In genomic region chr19:14871619-14872230, GRCh38 we compare ENCODE assay signal across 10 cellular contexts. TPM values are rescaled to one million over a fixed set of nuclear protein-coding genes. Genes with fewer than 3 reads are reported as not detected.
DNase-seq lines count a peak whose midpoint lies in the region; ATAC-seq, FAIRE-seq and TF ChIP-seq lines count a peak whose summit lies in the region.
"Had no signal": no experiment of that assay in that cellular context is flagged by ENCODE, and none has a peak within 500 bp of the region (broad histone marks: within the 10 kb centered on the region; RNA-seq: fewer than 3 reads in every experiment).

No MANE protein-coding gene starts in this region.

- H3K27me3 ChIP-seq in small intestine (ENCODE audit: control insufficient read depth in 2 of 2, insufficient read depth in 2 of 2, low read length in 2 of 2) (no peaks in the 10 kb centered on the region), sigmoid colon (no peaks in the 10 kb centered on the region)

- FAIRE-seq in small intestine (lab: Jason Lieb, UNC): no peak

- no peak for ATAC-seq in GM21786 (IDR thresholded peaks at IDR 0.05; ENCODE audit: unreplicated experiment)
- ATAC-seq: naive thymus-derived CD4-positive, alpha-beta T cell had no signal

- no peaks in the 10 kb centered on the region for H3K4me1 ChIP-seq in small intestine (ENCODE audit: control insufficient read depth in 2 of 2, insufficient read depth in 1 of 2, low read depth in 1 of 2, low read length in 1 of 2)
- H3K4me1 ChIP-seq in sigmoid colon: no peaks in the 10 kb centered on the region

- H3K27ac ChIP-seq in small intestine (ENCODE audit: low read depth in 1 of 2, low read length in 1 of 2) (no peak overlapping the region), sigmoid colon (no peak overlapping the region)

- TF ChIP-seq POLR2A in NB4 (IDR thresholded peaks at IDR 0.05; ENCODE audit: extremely low read depth, insufficient read length): no peak
- no peak for TF ChIP-seq POLR2A in sigmoid colon (IDR thresholded peaks at IDR 0.05)

- intact Hi-C loops in sigmoid colon (cut with DNase I): no loop called here

- no peaks in the 10 kb centered on the region for H3K9me3 ChIP-seq in small intestine (ENCODE audit: control insufficient read depth, low read depth)
- H3K9me3 ChIP-seq in sigmoid colon: no peaks in the 10 kb centered on the region

- H3K36me3 ChIP-seq in small intestine (ENCODE audit: control insufficient read depth in 2 of 2, insufficient read depth in 2 of 2, low read length in 2 of 2) (no peaks in the 10 kb centered on the region), sigmoid colon (no peaks in the 10 kb centered on the region)

- DNase-seq in NCI-H2196 (lab: John Stamatoyannopoulos, UW; ENCODE audit: unreplicated experiment): peak; percentile 19
- DNase-seq in NCI-H2196 treated with DMSO at 0.1 percent for 48 hours (lab: John Stamatoyannopoulos, UW; ENCODE audit: unreplicated experiment): no peak
- DNase-seq in NB4 (ENCODE audit: low read depth): peak; percentile 79
- peak; percentile 35 for DNase-seq in dermis blood vessel endothelial cell
- peak; percentile 3 for DNase-seq in small intestine
- DNase-seq in sigmoid colon: no peak
- DNase-seq in NCI-H146 (lab: John Stamatoyannopoulos, UW): no peak
- DNase-seq: activated effector memory CD4-positive, alpha-beta T cell treated with Interleukin-2 at 50 U/mL for 16 hours; naive thymus-derived CD4-positive, alpha-beta T cell had no signal

- WGBS in small intestine, 3 donors: 65 to 76% (median 67%) methylated on average over 4 of the region's 4 CpGs
- 73 to 80% methylated on average over 4 of the region's 4 CpGs for whole genome bisulfite sequencing in sigmoid colon, 2 donors

- no peak for TF ChIP-seq CTCF in NB4 (IDR thresholded peaks at IDR 0.05; ENCODE audit: low read depth, low read length)
- no peak for TF ChIP-seq CTCF in sigmoid colon (IDR thresholded peaks at IDR 0.05)

- TF ChIP-seq EP300 in sigmoid colon (IDR thresholded peaks at IDR 0.05): no peak

- H3K4me3 ChIP-seq in NB4 (ENCODE audit: low read depth, low read length) (no peak overlapping the region), small intestine (ENCODE audit: low read depth in 1 of 2, low read length in 2 of 2) (no peak overlapping the region), sigmoid colon (no peak overlapping the region)

RNA-seq across cellular contexts. Expression of gene OR7A17, which starts 14.2 kb away (rescaled TPM):
- total RNA-seq in dermis blood vessel endothelial cell (not detected in 2 replicates), sigmoid colon (not detected)
- polyA plus RNA-seq in small intestine (not detected), sigmoid colon (not detected)
- total RNA-seq: naive thymus-derived CD4-positive, alpha-beta T cell had no signal
- polyA plus RNA-seq: naive thymus-derived CD4-positive, alpha-beta T cell had no signal

RNA-seq across cellular contexts. Expression of gene OR7A10, which starts 23.0 kb away (rescaled TPM):
- total RNA-seq in dermis blood vessel endothelial cell: not detected in 2 replicates
- not detected for polyA plus RNA-seq in small intestine
- not detected for total RNA-seq in sigmoid colon
- not detected for polyA plus RNA-seq in sigmoid colon
- total RNA-seq: naive thymus-derived CD4-positive, alpha-beta T cell had no signal
- polyA plus RNA-seq: naive thymus-derived CD4-positive, alpha-beta T cell had no signal

RNA-seq across cellular contexts. Expression of gene OR7A5, which starts 36.7 kb away (rescaled TPM):
- not detected in 2 replicates for total RNA-seq in dermis blood vessel endothelial cell
- polyA plus RNA-seq in small intestine: not detected
- total RNA-seq in sigmoid colon: not detected
- polyA plus RNA-seq in sigmoid colon: not detected
- total RNA-seq: naive thymus-derived CD4-positive, alpha-beta T cell had no signal
- polyA plus RNA-seq: naive thymus-derived CD4-positive, alpha-beta T cell had no signal

RNA-seq across cellular contexts. Expression of gene OR7C1, which starts 36.7 kb away (rescaled TPM):
- total RNA-seq in dermis blood vessel endothelial cell: not detected in 2 replicates
- not detected for polyA plus RNA-seq in small intestine
- total RNA-seq in sigmoid colon: under 1 TPM in 2 of 4 donors, not detected in 2; under 0.01 TPM
- polyA plus RNA-seq in sigmoid colon: under 1 TPM in 1 of 3 donors, not detected in 2; under 0.01 TPM
- total RNA-seq: naive thymus-derived CD4-positive, alpha-beta T cell had no signal
- polyA plus RNA-seq: naive thymus-derived CD4-positive, alpha-beta T cell had no signal

Comparison
In these comparisons a context has a peak if more than half of its experiments do, and no peak if none do; other contexts are left out.
1. DNase-seq: peak in NCI-H2196 (single experiment), NB4 (single experiment), dermis blood vessel endothelial cell (single experiment) and small intestine (single experiment); none in NCI-H2196 treated with DMSO at 0.1 percent for 48 hours (single experiment), sigmoid colon (single experiment) and NCI-H146 (single experiment).